18 cellular contexts compared by ENCODE assay signal in the genomic region with DNA sequence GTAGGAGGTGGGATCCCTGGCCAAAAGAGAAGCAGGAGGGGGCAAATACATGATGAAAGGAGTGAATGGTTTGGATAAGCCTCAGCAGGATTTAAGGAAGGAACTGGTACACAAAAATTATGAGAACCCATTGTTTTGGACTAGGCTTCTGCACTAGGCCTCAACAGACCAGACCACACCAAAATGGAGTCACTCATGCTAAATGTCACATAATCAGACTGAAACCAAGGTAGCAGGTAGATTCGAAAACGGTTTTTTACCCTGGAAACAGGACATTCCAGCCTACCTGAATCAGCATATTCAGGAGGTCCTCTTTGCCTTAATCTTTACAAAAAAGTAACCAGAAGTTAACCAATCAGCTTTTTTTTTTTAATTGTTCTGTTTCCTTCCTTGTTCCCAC. TPM values are rescaled to one million over a fixed set of nuclear protein-coding genes. Genes with fewer than 3 reads are reported as not detected.
DNase-seq lines count a peak whose midpoint lies in the region; ATAC-seq, FAIRE-seq and TF ChIP-seq lines count a peak whose summit lies in the region.
"Had no signal": no experiment of that assay in that cellular context is flagged by ENCODE, and none has a peak within 500 bp of the region (broad histone marks: within the 10 kb centered on the region; RNA-seq: fewer than 3 reads in every experiment).

No MANE protein-coding gene starts in this region.

- peak overlapping the region; percentile 47 for H2BK15ac ChIP-seq in mesendoderm (replicated peaks; ENCODE audit: low read depth)

- peak overlapping the region; percentile 96 for H2BK5ac ChIP-seq in mesendoderm (ENCODE audit: low read length)

- ATAC-seq in GM23338 (no peak), T-helper 17 cell (no peak), K562 (no peak), left lung (no peak), lower lobe of right lung (no peak), sciatic nerve (no peak)

- no peaks in the 10 kb centered on the region for H3K27me3 ChIP-seq in GM23338 (ENCODE audit: insufficient read depth)
- no peaks in the 10 kb centered on the region for H3K27me3 ChIP-seq in K562 (ENCODE audit: control insufficient read depth in 2 of 2, insufficient read depth in 2 of 2, low read length in 2 of 2)
- no peaks in the 10 kb centered on the region for H3K27me3 ChIP-seq in mesendoderm (ENCODE audit: insufficient read depth, low read length, poor library complexity)
- no peaks in the 10 kb centered on the region for H3K27me3 ChIP-seq in left lung
- H3K27me3 ChIP-seq in lower lobe of right lung (ENCODE audit: low read depth), result no peaks in the 10 kb centered on the region

- CTCF ChIA-PET in K562 (lab: Yijun Ruan, JAX; ENCODE audit: low intra/inter-chr PET ratio), result no interaction called here

- H2AFZ ChIP-seq in GM23338, result no peak overlapping the region
- no peak overlapping the region for H2AFZ ChIP-seq in K562 (ENCODE audit: low read depth, low read length)

- H3K4me1 ChIP-seq in GM23338 (ENCODE audit: insufficient read depth), result peaks cover 45% of the 10 kb centered on the region
- peaks cover 5 to 12% of the 10 kb centered on the region in 2 experiments; a peak in 3 of 5 replicates for H3K4me1 ChIP-seq in K562 (replicated peaks in 1 of 2; ENCODE audit: control insufficient read depth in 2 of 2, insufficient read depth in 2 of 2, low read length in 2 of 2)
- H3K4me1 ChIP-seq in mesendoderm (ENCODE audit: control insufficient read depth, low read depth, low read length), result peaks cover 3% of the 10 kb centered on the region
- H3K4me1 ChIP-seq in left lung, result no peaks in the 10 kb centered on the region
- H3K4me1 ChIP-seq in lower lobe of right lung, result no peaks in the 10 kb centered on the region

- no peaks in the 10 kb centered on the region for H3K9me3 ChIP-seq in T-helper 17 cell (ENCODE audit: control insufficient read depth, low read length, poor library complexity, severe bottlenecking)
- peaks cover 12% of the 10 kb centered on the region for H3K9me3 ChIP-seq in K562 (replicated peaks; ENCODE audit: control insufficient read depth, insufficient read depth, low read depth, low read length)
- peaks cover 0 to 7% of the 10 kb centered on the region in 2 donors for H3K9me3 ChIP-seq in left lung
- H3K9me3 ChIP-seq in lower lobe of right lung, result no peaks in the 10 kb centered on the region

- POLR2A ChIA-PET in K562 (lab: Yijun Ruan, JAX), result no interaction called here

- H4K20me1 ChIP-seq in GM23338 (replicated peaks; ENCODE audit: insufficient read depth) (no peaks in the 10 kb centered on the region), K562 (replicated peaks; ENCODE audit: control insufficient read depth, insufficient read depth, low read length) (no peaks in the 10 kb centered on the region)

- no peak overlapping the region for H4K5ac ChIP-seq in mesendoderm (ENCODE audit: low read length)

- BruUV-seq in K562 (replicated peaks; lab: Mats Ljungman, UMichigan), result no TSS peak

- H3K9me3 Mint-ChIP-seq in GM23338, result peaks cover 44% of the 10 kb centered on the region

- peak overlapping the region; percentile 76 for H3K56ac ChIP-seq in mesendoderm (ENCODE audit: low read length)

- H3K4me3 ChIP-seq in GM23338, result no peak overlapping the region
- H3K4me3 ChIP-seq in K562, result no peak overlapping the region
- H3K4me3 ChIP-seq in mesendoderm (ENCODE audit: low read length), result no peak overlapping the region
- no peak overlapping the region for H3K4me3 ChIP-seq in left lung
- no peak overlapping the region for H3K4me3 ChIP-seq in lower lobe of right lung

- TF ChIP-seq CTCF in GM23338 (conservative IDR thresholded peaks at IDR 0.05; ENCODE audit: low read depth in 2 of 2) (no peak), K562 (IDR thresholded peaks at IDR 0.05 in 2 of 3, conservative IDR thresholded peaks at IDR 0.05 in 1 of 3; ENCODE audit: insufficient read depth in 2 of 3, low read depth in 1 of 3, low read length in 3 of 3) (no peak), left lung (IDR thresholded peaks at IDR 0.05) (no peak), lower lobe of right lung (IDR thresholded peaks at IDR 0.05) (no peak)

- H3K36me3 Mint-ChIP-seq in GM23338 (ENCODE audit: low read depth) (peaks cover 31% of the 10 kb centered on the region), T-helper 17 cell (ENCODE audit: low read depth) (no peaks in the 10 kb centered on the region)

- H3K4me2 ChIP-seq in GM23338 (no peak overlapping the region), K562 (ENCODE audit: insufficient read depth, low read length) (no peak overlapping the region), mesendoderm (ENCODE audit: low read length) (no peak overlapping the region)

- WGBS in K562 (ENCODE audit: insufficient coverage, low coverage, missing lambda C conversion rate), result 3% methylated on average over 2 of the region's 2 CpGs
- WGBS in mesendoderm (ENCODE audit: extremely low coverage, insufficient coverage, low lambda C conversion rate), result no CpG with 5 or more reads among the region's 2 CpGs

- H3K9me1 ChIP-seq in K562 (ENCODE audit: control insufficient read depth, insufficient read depth, low read length), result no peaks in the 10 kb centered on the region

- H3K23ac ChIP-seq in mesendoderm (ENCODE audit: low read length), result no peak overlapping the region

- peaks cover 8% of the 10 kb centered on the region; the same call in 1 of the 2 replicates for H3K9me2 ChIP-seq in GM23338 (ENCODE audit: insufficient read depth)

- H3K18ac ChIP-seq in mesendoderm (ENCODE audit: low read length), result peak overlapping the region; percentile 92

- in situ Hi-C loops in K562 (cut with MboI), result no loop called here

- no peak for TF ChIP-seq POLR2A in K562 (conservative IDR thresholded peaks at IDR 0.05)

- H3K79me1 ChIP-seq in mesendoderm (ENCODE audit: low read length), result no peaks in the 10 kb centered on the region

- FAIRE-seq in K562 (lab: Jason Lieb, UNC), result no peak
- FAIRE-seq: GM12891, GM18507 had no signal

- TF ChIP-seq EP300 in K562 (IDR thresholded peaks at IDR 0.05; ENCODE audit: low read length), result no peak

- no peak for DNase-seq in GM23338 (ENCODE audit: low spot score)
- DNase-seq in T-helper 17 cell, result no peak
- DNase-seq in K562 (ENCODE audit: extremely low read depth in 1 of 4, low spot score in 3 of 4), result no peak
- no peak for DNase-seq in mesendoderm
- DNase-seq in left lung, result no peak
- no peak for DNase-seq in lower lobe of right lung
- no peak for DNase-seq in UCSD-AML1 (lab: John Stamatoyannopoulos, UW; ENCODE audit: unreplicated experiment)
- no peak for DNase-seq in sciatic nerve (ENCODE audit: low spot score)
- DNase-seq: C1 segment of cervical spinal cord; Caco-2; CD4-positive, alpha-beta memory T cell; DMS 273 treated with DMSO at 0.1 percent for 48 hours; DMS79; GF-D8; H9; HFFc6 had no signal

- H3K4me1 Mint-ChIP-seq in GM23338 (peaks cover 41% of the 10 kb centered on the region), T-helper 17 cell (no peaks in the 10 kb centered on the region)
- H3K4me1 Mint-ChIP-seq: CD4-positive, alpha-beta memory T cell had no signal

- H3K27me3 Mint-ChIP-seq in GM23338 (ENCODE audit: insufficient read depth, low read depth, poor library complexity) (peaks cover 7% of the 10 kb centered on the region), T-helper 17 cell (peaks cover 12% of the 10 kb centered on the region)

- H3K79me2 ChIP-seq in GM23338 (replicated peaks; ENCODE audit: insufficient read depth) (no peaks in the 10 kb centered on the region), K562 (ENCODE audit: control insufficient read depth, insufficient read depth, low read length) (no peaks in the 10 kb centered on the region), mesendoderm (ENCODE audit: control insufficient read depth, insufficient read depth, low read length) (no peaks in the 10 kb centered on the region)

- no peak overlapping the region for H3K9ac ChIP-seq in K562 (ENCODE audit: insufficient read depth in 1 of 2, low read depth in 2 of 2, low read length in 2 of 2)
- H3K9ac ChIP-seq in mesendoderm (ENCODE audit: low read length), result no peak overlapping the region

- peak overlapping the region; percentile 22 for H2AK5ac ChIP-seq in mesendoderm (ENCODE audit: low read length)

- peak overlapping the region; percentile 6 for H3K4ac ChIP-seq in mesendoderm (ENCODE audit: low read depth, low read length)

- no peak for TF ChIP-seq RAD21 in K562 (CRISPR knock-in tag; conservative IDR thresholded peaks at IDR 0.05 in 1 of 2, IDR thresholded peaks at IDR 0.05 in 1 of 2)

- H3K36me3 ChIP-seq in GM23338 (ENCODE audit: insufficient read depth), result peaks cover 2% of the 10 kb centered on the region
- H3K36me3 ChIP-seq in K562 (ENCODE audit: control insufficient read depth, insufficient read depth, low read length), result no peaks in the 10 kb centered on the region
- H3K36me3 ChIP-seq in mesendoderm (ENCODE audit: control insufficient read depth, insufficient read depth, low read length), result no peaks in the 10 kb centered on the region
- H3K36me3 ChIP-seq in left lung, result no peaks in the 10 kb centered on the region
- H3K36me3 ChIP-seq in lower lobe of right lung, result no peaks in the 10 kb centered on the region

- 0 out of 2 replicates have a peak overlapping the region, but pooled peaks have one; percentile 66 for H3K27ac ChIP-seq in GM23338 (ENCODE audit: low read depth)
- no peak overlapping the region for H3K27ac ChIP-seq in K562 (ENCODE audit: extremely low read depth, low read depth, low read length)
- H3K27ac ChIP-seq in mesendoderm (ENCODE audit: low read depth, low read length), result peak overlapping the region; percentile 88
- H3K27ac ChIP-seq in left lung, result no peak overlapping the region
- no peak overlapping the region for H3K27ac ChIP-seq in lower lobe of right lung

- H3K27ac Mint-ChIP-seq in GM23338 (no peak overlapping the region), T-helper 17 cell (no peak overlapping the region)
- H3K27ac Mint-ChIP-seq: CD4-positive, alpha-beta memory T cell; HFFc6 had no signal

- no peaks in the 10 kb centered on the region for H3F3A ChIP-seq in GM23338 (replicated peaks; ENCODE audit: low read depth)

- H2BK120ac ChIP-seq in mesendoderm (ENCODE audit: low read depth, low read length), result peak overlapping the region; percentile 95

- H3K4me3 Mint-ChIP-seq in GM23338, result no peak overlapping the region
- peak overlapping the region; percentile 31 for H3K4me3 Mint-ChIP-seq in T-helper 17 cell
- H3K4me3 Mint-ChIP-seq: CD4-positive, alpha-beta memory T cell; H9; HFFc6 had no signal

- peak overlapping the region; percentile 39 for H4K8ac ChIP-seq in mesendoderm (ENCODE audit: low read depth, low read length)

- intact Hi-C loops in K562 (cut with micrococcal nuclease), result no loop called here
- intact Hi-C loops in left lung (cut with DNase I), result no loop called here
- intact Hi-C loops in lower lobe of right lung (cut with DNase I), result no loop called here
- intact Hi-C loops in sciatic nerve (cut with DNase I), result no loop called here

RNA-seq across cellular contexts. Expression of gene CDCA7, which starts 49.4 kb away (rescaled TPM):
- total RNA-seq in GM23338 (2014; rRNA removed; shearing (Covaris generic)), result 84.3 and 95.5 TPM in 2 replicates
- polyA plus RNA-seq in GM23338 (2016; fragmentation: Nextera tagmentation; extraction: Ambion mirVana) (52.7 and 63.7 TPM in 2 replicates), K562 (2011; rRNA removed) (121 and 122 TPM in 2 replicates), K562 (2014; fragmentation: Illumina TruSeq; extraction: Trizol) (69.3 and 80.4 TPM in 2 replicates), K562 (2014; fragmentation: Nextera tagmentation; extraction: Ambion mirVana) (10 to 100 TPM; 28.5 to 41.4 TPM), K562 (2014; rRNA removed) (87.4 and 88.8 TPM in 2 replicates)
- total RNA-seq in T-helper 17 cell (10 to 100 TPM in 1 of 2 donors, 1 to 10 TPM in 1; 3.1 to 10.0 TPM), K562 (2014; rRNA removed) (43.8 and 57.6 TPM in 2 replicates), K562 (2014; rRNA removed; fragmentation: Illumina TruSeq; extraction: Trizol) (51.0 and 51.8 TPM in 2 replicates), K562 (2015; rRNA removed; fragmentation: Illumina TruSeq; extraction: Trizol) (45.8 and 48.0 TPM in 2 replicates), K562 (2021) (65.8 and 66.8 TPM in 2 replicates), left lung (1 to 10 TPM; 2.3 to 5.4 TPM), lower lobe of right lung (0.89 TPM), sciatic nerve (1.0 TPM)
- 62.9 and 117 TPM in 2 replicates for total RNA-seq in K562 (2011; cell fraction: chromatin; rRNA removed; ENCODE audit: low replicate concordance)
- total RNA-seq in K562 (2011; cell fraction: nucleolus; rRNA removed), result 32.5 and 35.9 TPM in 2 replicates
- total RNA-seq in K562 (2011; cell fraction: nucleoplasm; rRNA removed), result 55.9 and 67.6 TPM in 2 replicates
- polyA plus RNA-seq in K562 (2011; cell fraction: cytosol; rRNA removed), result 47.5 and 73.0 TPM in 2 replicates
- polyA plus RNA-seq in K562 (2011; cell fraction: nucleus; rRNA removed), result 257 and 276 TPM in 2 replicates
- 30.0 and 43.1 TPM in 2 replicates for polyA plus RNA-seq in K562 (2012)
- 54.5 and 61.8 TPM in 2 replicates for polyA minus RNA-seq in K562 (2011; rRNA and poly(A)+ RNA removed)
- polyA minus RNA-seq in K562 (2011; cell fraction: cytosol; rRNA and poly(A)+ RNA removed), result 41.7 and 43.2 TPM in 2 replicates
- polyA minus RNA-seq in K562 (2011; cell fraction: nucleus; rRNA and poly(A)+ RNA removed), result 32.2 and 47.1 TPM in 2 replicates
- polyA plus RNA-seq in mesendoderm (2013, experiment 1 of 2), result 72.4 TPM
- 70.6 TPM for polyA plus RNA-seq in mesendoderm (2013, experiment 2 of 2)

Comparison
In these comparisons a context has a peak if more than half of its experiments do, and no peak if none do; other contexts are left out.
1. H3K27ac ChIP-seq: peak in GM23338 (single experiment) and mesendoderm (single experiment); none in K562 (single experiment), left lung (0 of 2) and lower lobe of right lung (single experiment).